ENCODE assay signal across 1 cellular context in genomic region chr1:156456625-156457465, GRCh38.
TF ChIP-seq lines count a peak whose summit lies in the region.

No MANE protein-coding gene starts in this region.

TF ChIP-seq in HepG2, 621 proteins besides CTCF, POLR2A, EP300 and RAD21 (continued from another document and continues in another):
- TF ChIP-seq ZNF260 (CRISPR knock-in tag; IDR thresholded peaks at IDR 0.05; ENCODE audit: borderline replicate concordance, low read depth) (no peak), ZNF503 (CRISPR knock-in tag; IDR thresholded peaks at IDR 0.05) (no peak; the same call in 1 of the 2 replicates), ETV6 (CRISPR knock-in tag; conservative IDR thresholded peaks at IDR 0.05) (peak; percentile 6; the same call in 1 of the 2 replicates), ZBTB49 (CRISPR knock-in tag; IDR thresholded peaks at IDR 0.05; ENCODE audit: borderline replicate concordance) (no peak), ZNF609 (CRISPR knock-in tag; IDR thresholded peaks at IDR 0.05; ENCODE audit: borderline replicate concordance) (no peak), NFYB (CRISPR knock-in tag; IDR thresholded peaks at IDR 0.05) (peak; percentile 75), XBP1 (CRISPR knock-in tag; IDR thresholded peaks at IDR 0.05) (no peak), NR2F6 (IDR thresholded peaks at IDR 0.05) (peak; percentile 22; the same call in 1 of the 2 replicates), NR2F6 (CRISPR knock-in tag; IDR thresholded peaks at IDR 0.05) (peak; percentile 79), AKAP8 (CRISPR knock-in tag; IDR thresholded peaks at IDR 0.05) (no peak; the same call in 1 of the 2 replicates), ZNF576 (CRISPR knock-in tag; IDR thresholded peaks at IDR 0.05) (no peak), RBFOX2 (IDR thresholded peaks at IDR 0.05; ENCODE audit: low read depth, low read length) (peak; percentile 83), IKZF5 (CRISPR knock-in tag; IDR thresholded peaks at IDR 0.05) (0 out of 2 replicates have a peak, but pooled peaks have one; percentile 12), TFE3 (CRISPR knock-in tag; IDR thresholded peaks at IDR 0.05) (peak; percentile 96), TBL1XR1 (IDR thresholded peaks at IDR 0.05; ENCODE audit: borderline replicate concordance, low read length, partially characterized antibody) (no peak), NFATC3 (CRISPR knock-in tag; IDR thresholded peaks at IDR 0.05) (0 out of 2 replicates have a peak, but pooled peaks have one; percentile 60), ZBTB43 (CRISPR knock-in tag; conservative IDR thresholded peaks at IDR 0.05) (peak; percentile 19; the same call in 1 of the 2 replicates), SETDB1 (CRISPR knock-in tag; IDR thresholded peaks at IDR 0.05; ENCODE audit: borderline replicate concordance) (no peak), REXO4 (CRISPR knock-in tag; IDR thresholded peaks at IDR 0.05; ENCODE audit: borderline replicate concordance) (no peak), ZNF234 (CRISPR knock-in tag; conservative IDR thresholded peaks at IDR 0.05) (no peak), BCL6 (CRISPR knock-in tag; IDR thresholded peaks at IDR 0.05) (peak; percentile 51; the same call in 1 of the 2 replicates), RNF2 (conservative IDR thresholded peaks at IDR 0.05; ENCODE audit: low read depth) (peak; percentile 67; the same call in 1 of the 2 replicates), MXD4 (CRISPR knock-in tag; IDR thresholded peaks at IDR 0.05) (peak; percentile 75; the same call in 1 of the 2 replicates), MYPOP (CRISPR knock-in tag; IDR thresholded peaks at IDR 0.05) (no peak; the same call in 1 of the 2 replicates), FUBP1 (CRISPR knock-in tag; IDR thresholded peaks at IDR 0.05; ENCODE audit: borderline replicate concordance) (no peak), GTF2F1 (IDR thresholded peaks at IDR 0.05; ENCODE audit: low read length) (no peak), ZNF574 (CRISPR knock-in tag; IDR thresholded peaks at IDR 0.05) (peak; percentile 78), TFDP2 (CRISPR knock-in tag; IDR thresholded peaks at IDR 0.05) (peak; percentile 86; the same call in 1 of the 2 replicates), REL (CRISPR knock-in tag; conservative IDR thresholded peaks at IDR 0.05) (no peak), TERF1 (CRISPR knock-in tag; IDR thresholded peaks at IDR 0.05) (no peak), ZNF589 (CRISPR knock-in tag; conservative IDR thresholded peaks at IDR 0.05) (no peak), KAT8 (CRISPR knock-in tag; IDR thresholded peaks at IDR 0.05) (peak; percentile 81)
